15 cellular contexts compared by ENCODE assay signal in genomic region chr21:14479387-14479786, GRCh38.
"Had no signal": no experiment of that assay in that cellular context is flagged by ENCODE, and none has a peak within 500 bp of the region (broad histone marks: within the 10 kb centered on the region; RNA-seq: fewer than 3 reads in every experiment).

No MANE protein-coding gene starts in this region.

- DNase-seq: activated CD4-positive, alpha-beta T cell treated with anti-CD3 and anti-CD28 coated beads, Interleukin-2, amount 50 U/mL, for 48 hours; adrenal gland; hippocampal formation; midbrain; naive B cell; psoas muscle; SHP77; sigmoid colon; stimulated activated CD4-positive, alpha-beta T cell treated with anti-CD3 and anti-CD28 coated beads, Interleukin-12 subunit alpha, Interleukin-12 subunit beta, amount 100 ng/mL, for 4 hours; tibial artery; uterus had no signal

- H3K27ac Mint-ChIP-seq: activated T-helper 17 cell treated with anti-CD3 and anti-CD28 coated beads, Interleukin-2, amount 50 U/mL, for 72 hours had no signal

- H3K27ac ChIP-seq: adrenal gland, psoas muscle, sigmoid colon, tibial artery, uterus had no signal

- H3K36me3 Mint-ChIP-seq: naive B cell had no signal

- H3K27me3 Mint-ChIP-seq: activated T-helper 17 cell treated with anti-CD3 and anti-CD28 coated beads, Interleukin-2, amount 50 U/mL, for 72 hours; naive B cell had no signal

- ATAC-seq: activated CD4-positive, CD25-positive, alpha-beta regulatory T cell treated with anti-CD3 and anti-CD28 coated beads, Interleukin-2, amount 50 U/mL, for 24 hours; activated T-helper 17 cell treated with anti-CD3 and anti-CD28 coated beads, Interleukin-2, amount 50 U/mL, for 72 hours; psoas muscle; SK-N-SH treated with all-trans-retinoic acid at 6 μM for 48 hours had no signal

- H3K36me3 ChIP-seq: adrenal gland, sigmoid colon, tibial artery, uterus had no signal

- H3K9me3 ChIP-seq: adrenal gland, psoas muscle, sigmoid colon, tibial artery, uterus had no signal

- FAIRE-seq: colon had no signal

- H3K4me3 ChIP-seq: adrenal gland, psoas muscle, sigmoid colon, tibial artery, uterus had no signal

- H3K4me3 Mint-ChIP-seq: activated T-helper 17 cell treated with anti-CD3 and anti-CD28 coated beads, Interleukin-2, amount 50 U/mL, for 72 hours; naive B cell had no signal

- H3K27me3 ChIP-seq: adrenal gland, sigmoid colon, tibial artery, uterus had no signal

- H3K4me1 ChIP-seq: psoas muscle, tibial artery, uterus had no signal
